16 cellular contexts compared by ENCODE assay signal in genomic region chr3:50375200-50375931, GRCh38. TPM values are rescaled to one million over a fixed set of nuclear protein-coding genes. Genes with fewer than 3 reads are reported as not detected.
DNase-seq lines count a peak whose midpoint lies in the region; ATAC-seq and TF ChIP-seq lines count a peak whose summit lies in the region.
"Had no signal": no experiment of that assay in that cellular context is flagged by ENCODE, and none has a peak within 500 bp of the region (broad histone marks: within the 10 kb centered on the region; RNA-seq: fewer than 3 reads in every experiment).

No MANE protein-coding gene starts in this region.

- H3K27ac ChIP-seq in GM23248 (no peak overlapping the region), RWPE2 (ENCODE audit: poor library complexity, severe bottlenecking) (no peak overlapping the region)
- H3K27ac ChIP-seq: skin epidermis had no signal

- no peak for TF ChIP-seq CTCF in RWPE2 (IDR thresholded peaks at IDR 0.05; ENCODE audit: poor library complexity, severe bottlenecking)
- TF ChIP-seq CTCF in type B pancreatic cell (conservative IDR thresholded peaks at IDR 0.05) = no peak

- ATAC-seq in RWPE2 (ENCODE audit: low read depth) (peak; percentile 37), memory B cell (ENCODE audit: low read depth) (peak; percentile 47), HG03439 (IDR thresholded peaks at IDR 0.05; ENCODE audit: unreplicated experiment) (no peak)
- ATAC-seq: left ventricle myocardium superior, T-cell had no signal

- H3K27me3 Mint-ChIP-seq in memory B cell (peaks cover 13% of the 10 kb centered on the region), type B pancreatic cell (no peaks in the 10 kb centered on the region)
- H3K27me3 Mint-ChIP-seq: brain, T-cell had no signal

- no peak overlapping the region for H3K9ac ChIP-seq in GM23248

- H3K9me2 ChIP-seq in GM23248 (ENCODE audit: insufficient read depth) = no peaks in the 10 kb centered on the region

- no peak overlapping the region for H2AFZ ChIP-seq in GM23248

- no peaks in the 10 kb centered on the region for H3K9me3 ChIP-seq in GM23248 (ENCODE audit: low read depth)
- no peaks in the 10 kb centered on the region for H3K9me3 ChIP-seq in RWPE2 (ENCODE audit: severe bottlenecking)

- H3K27ac Mint-ChIP-seq in memory B cell = no peak overlapping the region
- H3K27ac Mint-ChIP-seq in type B pancreatic cell = no peak overlapping the region
- H3K27ac Mint-ChIP-seq: activated T-helper 1 cell treated with anti-CD3 and anti-CD28 coated beads, Interleukin-12 subunit alpha, Interleukin-12 subunit beta, Interleukin-2, Interleukin-4 antibody, amounts not matched to agents 30 ng/mL and 10 ng/mL and 1 ng/mL, durations not matched to agents 14 hours and 24 hours and 36 hours; T-cell had no signal

- H4K20me1 ChIP-seq in GM23248 (ENCODE audit: insufficient read depth) = no peaks in the 10 kb centered on the region

- DNase-seq in COLO668 (lab: John Stamatoyannopoulos, UW; ENCODE audit: unreplicated experiment) = peak; percentile 7
- DNase-seq in GM23248 = peak; percentile 43
- no peak for DNase-seq in RWPE2 (ENCODE audit: low spot score)
- no peak for DNase-seq in memory B cell (ENCODE audit: low spot score in 2 of 2)
- no peak for DNase-seq in posterior vena cava (ENCODE audit: low spot score)
- DNase-seq in type B pancreatic cell (ENCODE audit: extremely low spot score, unreplicated experiment) = no peak
- DNase-seq: activated CD4-positive, alpha-beta T cell treated with anti-CD3 and anti-CD28 coated beads for 4 hours; DMS153; left ventricle myocardium superior; NCI-H1930; substantia nigra; T-cell had no signal

- H3K4me2 ChIP-seq in GM23248 (ENCODE audit: unreplicated experiment) = no peak overlapping the region

- H3K4me3 Mint-ChIP-seq in memory B cell (no peak overlapping the region), type B pancreatic cell (no peak overlapping the region)
- H3K4me3 Mint-ChIP-seq: activated T-helper 1 cell treated with anti-CD3 and anti-CD28 coated beads, Interleukin-12 subunit alpha, Interleukin-12 subunit beta, Interleukin-2, Interleukin-4 antibody, amounts not matched to agents 30 ng/mL and 10 ng/mL and 1 ng/mL, durations not matched to agents 14 hours and 24 hours and 36 hours; brain; T-cell had no signal

- peaks cover 7% of the 10 kb centered on the region for H3K4me1 Mint-ChIP-seq in memory B cell
- peaks cover 27% of the 10 kb centered on the region for H3K4me1 Mint-ChIP-seq in type B pancreatic cell (ENCODE audit: unreplicated experiment)

- H3K27me3 ChIP-seq in GM23248 (replicated peaks; ENCODE audit: insufficient read depth) (0 out of 2 replicates have a peak, but pooled peaks cover 6% of the 10 kb centered on the region), RWPE2 (ENCODE audit: insufficient read depth, poor library complexity, severe bottlenecking) (no peaks in the 10 kb centered on the region)

- H3K36me3 ChIP-seq in GM23248 (ENCODE audit: low read depth) = no peaks in the 10 kb centered on the region
- H3K36me3 ChIP-seq in RWPE2 (ENCODE audit: low read depth) = no peaks in the 10 kb centered on the region

- no peaks in the 10 kb centered on the region for H3K9me3 Mint-ChIP-seq in memory B cell
- H3K9me3 Mint-ChIP-seq in type B pancreatic cell = no peaks in the 10 kb centered on the region
- H3K9me3 Mint-ChIP-seq: activated T-helper 1 cell treated with anti-CD3 and anti-CD28 coated beads, Interleukin-12 subunit alpha, Interleukin-12 subunit beta, Interleukin-2, Interleukin-4 antibody, amounts not matched to agents 30 ng/mL and 10 ng/mL and 1 ng/mL, durations not matched to agents 14 hours and 24 hours and 36 hours; brain; T-cell had no signal

- in situ Hi-C loops in GM23248 (cut with MboI) = no loop called here

- intact Hi-C loops in posterior vena cava (cut with DNase I) = no loop called here

- H3K4me1 ChIP-seq in GM23248 (ENCODE audit: insufficient read depth) (no peaks in the 10 kb centered on the region), RWPE2 (ENCODE audit: insufficient read depth, poor library complexity, severe bottlenecking) (no peaks in the 10 kb centered on the region)

- H3K79me2 ChIP-seq in GM23248 (ENCODE audit: insufficient read depth) = no peaks in the 10 kb centered on the region

- H3K36me3 Mint-ChIP-seq in memory B cell (no peaks in the 10 kb centered on the region), type B pancreatic cell (no peaks in the 10 kb centered on the region)
- H3K36me3 Mint-ChIP-seq: brain, T-cell had no signal

- WGBS in GM23248 (ENCODE audit: low coverage in 1 of 2, low lambda C conversion rate in 2 of 2, missing lambda C conversion rate in 2 of 2), 2 experiments = 62 to 65% methylated on average over 7 to 8 of the region's 8 CpGs

- H3F3A ChIP-seq in GM23248 (ENCODE audit: insufficient read depth) = no peaks in the 10 kb centered on the region

- H3K4me3 ChIP-seq in GM23248 = no peak overlapping the region
- no peak overlapping the region for H3K4me3 ChIP-seq in RWPE2 (ENCODE audit: severe bottlenecking)
- H3K4me3 ChIP-seq: skin epidermis had no signal

RNA-seq across cellular contexts. Expression of gene TMEM115, which starts 16.0 kb away (rescaled TPM):
- total RNA-seq in GM23248 (2014; rRNA removed; shearing (Covaris generic)) = 68.4 and 95.4 TPM in 2 replicates
- 73.1 and 78.1 TPM in 2 replicates for polyA plus RNA-seq in GM23248 (2016; fragmentation: Nextera tagmentation; extraction: Ambion mirVana)
- total RNA-seq in posterior vena cava (10 to 100 TPM; 29.3 TPM), type B pancreatic cell (ENCODE audit: low replicate concordance) (42.7 and 44.4 TPM in 2 replicates)

RNA-seq across cellular contexts. Expression of gene CYB561D2, which starts 24.7 kb away (rescaled TPM):
- total RNA-seq in GM23248 (2014; rRNA removed; shearing (Covaris generic)) = 29.0 and 37.7 TPM in 2 replicates
- polyA plus RNA-seq in GM23248 (2016; fragmentation: Nextera tagmentation; extraction: Ambion mirVana) = 28.3 and 31.5 TPM in 2 replicates
- 10 to 100 TPM in 1 of 2 donors, 1 to 10 TPM in 1; 7.9 to 10.5 TPM for total RNA-seq in posterior vena cava
- 10.1 and 15.9 TPM in 2 replicates for total RNA-seq in type B pancreatic cell (ENCODE audit: low replicate concordance)

RNA-seq across cellular contexts. Expression of gene NPRL2, which starts 24.8 kb away (rescaled TPM):
- 17.9 and 20.2 TPM in 2 replicates for total RNA-seq in GM23248 (2014; rRNA removed; shearing (Covaris generic))
- 22.9 and 28.9 TPM in 2 replicates for polyA plus RNA-seq in GM23248 (2016; fragmentation: Nextera tagmentation; extraction: Ambion mirVana)
- total RNA-seq in posterior vena cava (10 to 100 TPM; 10.6 to 17.4 TPM), type B pancreatic cell (ENCODE audit: low replicate concordance) (20.3 and 27.9 TPM in 2 replicates)

RNA-seq across cellular contexts. Expression of gene ZMYND10, which starts 29.8 kb away (rescaled TPM):
- 1.5 TPM in 1 of 2 replicates, not detected in the other for total RNA-seq in GM23248 (2014; rRNA removed; shearing (Covaris generic))
- 0.61 and 0.90 TPM in 2 replicates for polyA plus RNA-seq in GM23248 (2016; fragmentation: Nextera tagmentation; extraction: Ambion mirVana)
- under 1 TPM; 0.23 to 0.24 TPM for total RNA-seq in posterior vena cava
- total RNA-seq in type B pancreatic cell (ENCODE audit: low replicate concordance) = 1.8 and 13.4 TPM in 2 replicates

RNA-seq across cellular contexts. Expression of gene RASSF1, which starts 34.7 kb away (rescaled TPM):
- total RNA-seq in GM23248 (2014; rRNA removed; shearing (Covaris generic)) = 57.5 and 68.7 TPM in 2 replicates
- 56.4 and 59.0 TPM in 2 replicates for polyA plus RNA-seq in GM23248 (2016; fragmentation: Nextera tagmentation; extraction: Ambion mirVana)
- 10 to 100 TPM; 31.3 to 40.3 TPM for total RNA-seq in posterior vena cava
- 13.7 and 13.8 TPM in 2 replicates for total RNA-seq in type B pancreatic cell (ENCODE audit: low replicate concordance)

Comparison
In these comparisons a context has a peak if more than half of its experiments do, and no peak if none do; other contexts are left out.
1. DNase-seq: peak in COLO668 (single experiment) and GM23248 (single experiment); none in RWPE2 (single experiment), memory B cell (0 of 2), posterior vena cava (single experiment) and type B pancreatic cell (single experiment).